18 cellular contexts compared by ENCODE assay signal in the genomic region with DNA sequence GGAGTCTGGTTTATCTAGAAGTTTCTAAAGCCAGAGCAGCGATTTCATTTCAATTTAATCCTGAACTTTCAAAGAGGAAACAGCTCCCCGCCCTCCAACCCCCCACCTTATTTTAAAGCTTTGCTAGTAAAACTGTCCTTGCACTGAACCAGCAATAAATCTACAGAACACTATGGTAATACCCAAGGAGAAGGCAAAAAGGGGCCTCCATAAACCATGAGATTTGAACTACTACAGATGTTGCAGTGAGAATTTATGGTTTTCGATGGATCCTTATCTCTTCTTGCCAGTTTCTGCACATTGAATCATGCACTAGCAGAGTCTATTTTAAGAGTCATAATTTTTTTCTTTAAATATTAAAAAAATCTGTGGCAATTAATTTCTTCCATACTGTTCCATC.
DNase-seq lines count a peak whose midpoint lies in the region; ATAC-seq and TF ChIP-seq lines count a peak whose summit lies in the region.
"Had no signal": no experiment of that assay in that cellular context is flagged by ENCODE, and none has a peak within 500 bp of the region (broad histone marks: within the 10 kb centered on the region; RNA-seq: fewer than 3 reads in every experiment).

No MANE protein-coding gene starts in this region.

- H3K27ac Mint-ChIP-seq in nephron progenitor cell = no peak overlapping the region
- H3K27ac Mint-ChIP-seq: B cell; CD8-positive, alpha-beta T cell had no signal

- H3K4me1 Mint-ChIP-seq in nephron progenitor cell = peaks cover 15% of the 10 kb centered on the region
- H3K4me1 Mint-ChIP-seq: B cell had no signal

- no peaks in the 10 kb centered on the region for H3K36me3 Mint-ChIP-seq in nephron progenitor cell (ENCODE audit: low read depth)
- H3K36me3 Mint-ChIP-seq: CD8-positive, alpha-beta T cell had no signal

- no peak for TF ChIP-seq CTCF in nephron progenitor cell (IDR thresholded peaks at IDR 0.05)

- H3K9me3 Mint-ChIP-seq in nephron progenitor cell = no peaks in the 10 kb centered on the region
- H3K9me3 Mint-ChIP-seq: CD8-positive, alpha-beta T cell had no signal

- no peak overlapping the region for H3K4me3 Mint-ChIP-seq in nephron progenitor cell
- H3K4me3 Mint-ChIP-seq: B cell; CD8-positive, alpha-beta T cell had no signal

- H3K27me3 Mint-ChIP-seq in nephron progenitor cell (ENCODE audit: low read depth, poor library complexity) = peaks cover 12% of the 10 kb centered on the region

- DNase-seq in NOMO-1 (lab: John Stamatoyannopoulos, UW; ENCODE audit: unreplicated experiment in 2 of 2) (peak; percentile 22), NOMO-1 treated with dmso at 0.1 percent for 144 hours (lab: John Stamatoyannopoulos, UW; ENCODE audit: unreplicated experiment) (no peak), nephron progenitor cell (peak; percentile 5), medulla oblongata (ENCODE audit: extremely low spot score) (no peak), T-helper 9 cell (no peak), activated gamma-delta T cell (lab: John Stamatoyannopoulos, UW) (no peak)
- DNase-seq: Calu3; CD8-positive, alpha-beta T cell; DND-41; EL; GOT3; H7 had no signal

- ATAC-seq in SK-N-SH treated with all-trans-retinoic acid at 6 μM for 48 hours = peak; percentile 66
- ATAC-seq in HG03159 (IDR thresholded peaks at IDR 0.05; ENCODE audit: unreplicated experiment) = no peak
- ATAC-seq: A549; CD8-positive, alpha-beta T cell; GM12878; HCT116 had no signal

TF ChIP-seq in SK-N-SH treated with all-trans-retinoic acid at 6 μM for 48 hours, 23 proteins besides CTCF, POLR2A, EP300 and RAD21:
- TF ChIP-seq ZFP30 (CRISPR knock-in tag; IDR thresholded peaks at IDR 0.05) = no peak
- TF ChIP-seq, protein P1, sequence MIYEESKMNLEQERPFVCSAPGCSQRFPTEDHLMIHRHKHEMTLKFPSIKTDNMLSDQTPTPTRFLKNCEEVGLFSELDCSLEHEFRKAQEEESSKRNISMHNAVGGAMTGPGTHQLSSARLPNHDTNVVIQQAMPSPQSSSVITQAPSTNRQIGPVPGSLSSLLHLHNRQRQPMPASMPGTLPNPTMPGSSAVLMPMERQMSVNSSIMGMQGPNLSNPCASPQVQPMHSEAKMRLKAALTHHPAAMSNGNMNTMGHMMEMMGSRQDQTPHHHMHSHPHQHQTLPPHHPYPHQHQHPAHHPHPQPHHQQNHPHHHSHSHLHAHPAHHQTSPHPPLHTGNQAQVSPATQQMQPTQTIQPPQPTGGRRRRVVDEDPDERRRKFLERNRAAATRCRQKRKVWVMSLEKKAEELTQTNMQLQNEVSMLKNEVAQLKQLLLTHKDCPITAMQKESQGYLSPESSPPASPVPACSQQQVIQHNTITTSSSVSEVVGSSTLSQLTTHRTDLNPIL (CRISPR knock-in tag; IDR thresholded peaks at IDR 0.05; ENCODE audit: low read depth) = no peak
- no peak for TF ChIP-seq ZC3H10 (CRISPR knock-in tag; IDR thresholded peaks at IDR 0.05)
- TF ChIP-seq ZNF8 (CRISPR knock-in tag; IDR thresholded peaks at IDR 0.05) = no peak
- no peak for TF ChIP-seq CSDC2 (CRISPR knock-in tag; IDR thresholded peaks at IDR 0.05)
- no peak for TF ChIP-seq RARB (CRISPR knock-in tag; IDR thresholded peaks at IDR 0.05)
- no peak for TF ChIP-seq ARNTL (CRISPR knock-in tag; IDR thresholded peaks at IDR 0.05; ENCODE audit: borderline replicate concordance, low read depth)
- TF ChIP-seq TCF4 (CRISPR knock-in tag; IDR thresholded peaks at IDR 0.05; ENCODE audit: borderline replicate concordance) = no peak
- TF ChIP-seq TOX (CRISPR knock-in tag; IDR thresholded peaks at IDR 0.05; ENCODE audit: borderline replicate concordance) = no peak
- TF ChIP-seq ZNF565 (CRISPR knock-in tag; conservative IDR thresholded peaks at IDR 0.05; ENCODE audit: low read depth) = no peak
- TF ChIP-seq OSR1 (CRISPR knock-in tag; IDR thresholded peaks at IDR 0.05) = no peak
- no peak for TF ChIP-seq PPARA (CRISPR knock-in tag; IDR thresholded peaks at IDR 0.05; ENCODE audit: borderline replicate concordance)
- TF ChIP-seq, protein P2, sequence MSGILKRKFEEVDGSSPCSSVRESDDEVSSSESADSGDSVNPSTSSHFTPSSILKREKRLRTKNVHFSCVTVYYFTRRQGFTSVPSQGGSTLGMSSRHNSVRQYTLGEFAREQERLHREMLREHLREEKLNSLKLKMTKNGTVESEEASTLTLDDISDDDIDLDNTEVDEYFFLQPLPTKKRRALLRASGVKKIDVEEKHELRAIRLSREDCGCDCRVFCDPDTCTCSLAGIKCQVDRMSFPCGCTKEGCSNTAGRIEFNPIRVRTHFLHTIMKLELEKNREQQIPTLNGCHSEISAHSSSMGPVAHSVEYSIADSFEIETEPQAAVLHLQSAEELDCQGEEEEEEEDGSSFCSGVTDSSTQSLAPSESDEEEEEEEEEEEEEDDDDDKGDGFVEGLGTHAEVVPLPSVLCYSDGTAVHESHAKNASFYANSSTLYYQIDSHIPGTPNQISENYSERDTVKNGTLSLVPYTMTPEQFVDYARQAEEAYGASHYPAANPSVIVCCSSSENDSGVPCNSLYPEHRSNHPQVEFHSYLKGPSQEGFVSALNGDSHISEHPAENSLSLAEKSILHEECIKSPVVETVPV (CRISPR knock-in tag; IDR thresholded peaks at IDR 0.05) = no peak
- TF ChIP-seq, protein P3, sequence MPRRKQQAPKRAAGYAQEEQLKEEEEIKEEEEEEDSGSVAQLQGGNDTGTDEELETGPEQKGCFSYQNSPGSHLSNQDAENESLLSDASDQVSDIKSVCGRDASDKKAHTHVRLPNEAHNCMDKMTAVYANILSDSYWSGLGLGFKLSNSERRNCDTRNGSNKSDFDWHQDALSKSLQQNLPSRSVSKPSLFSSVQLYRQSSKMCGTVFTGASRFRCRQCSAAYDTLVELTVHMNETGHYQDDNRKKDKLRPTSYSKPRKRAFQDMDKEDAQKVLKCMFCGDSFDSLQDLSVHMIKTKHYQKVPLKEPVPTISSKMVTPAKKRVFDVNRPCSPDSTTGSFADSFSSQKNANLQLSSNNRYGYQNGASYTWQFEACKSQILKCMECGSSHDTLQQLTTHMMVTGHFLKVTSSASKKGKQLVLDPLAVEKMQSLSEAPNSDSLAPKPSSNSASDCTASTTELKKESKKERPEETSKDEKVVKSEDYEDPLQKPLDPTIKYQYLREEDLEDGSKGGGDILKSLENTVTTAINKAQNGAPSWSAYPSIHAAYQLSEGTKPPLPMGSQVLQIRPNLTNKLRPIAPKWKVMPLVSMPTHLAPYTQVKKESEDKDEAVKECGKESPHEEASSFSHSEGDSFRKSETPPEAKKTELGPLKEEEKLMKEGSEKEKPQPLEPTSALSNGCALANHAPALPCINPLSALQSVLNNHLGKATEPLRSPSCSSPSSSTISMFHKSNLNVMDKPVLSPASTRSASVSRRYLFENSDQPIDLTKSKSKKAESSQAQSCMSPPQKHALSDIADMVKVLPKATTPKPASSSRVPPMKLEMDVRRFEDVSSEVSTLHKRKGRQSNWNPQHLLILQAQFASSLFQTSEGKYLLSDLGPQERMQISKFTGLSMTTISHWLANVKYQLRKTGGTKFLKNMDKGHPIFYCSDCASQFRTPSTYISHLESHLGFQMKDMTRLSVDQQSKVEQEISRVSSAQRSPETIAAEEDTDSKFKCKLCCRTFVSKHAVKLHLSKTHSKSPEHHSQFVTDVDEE (CRISPR knock-in tag; IDR thresholded peaks at IDR 0.05) = no peak
- no peak for TF ChIP-seq ISL1 (CRISPR knock-in tag; IDR thresholded peaks at IDR 0.05)
TF ChIP-seq in SK-N-SH treated with all-trans-retinoic acid at 6 μM for 48 hours: peak in this region for 0.

Comparison
In these comparisons a context has a peak if more than half of its experiments do, and no peak if none do; other contexts are left out.
1. DNase-seq: peak in NOMO-1 (2 of 2) and nephron progenitor cell (single experiment); none in NOMO-1 treated with dmso at 0.1 percent for 144 hours (single experiment), medulla oblongata (single experiment), T-helper 9 cell (single experiment) and activated gamma-delta T cell (single experiment).